17 cellular contexts compared by ENCODE assay signal in genomic region chrX:17848545-17849265, GRCh38. TPM values are rescaled to one million over a fixed set of nuclear protein-coding genes. Genes with fewer than 3 reads are reported as not detected.
A peak's percentile ranks its signal among the peaks of the same experiment; 100 is the strongest.
DNase-seq lines count a peak whose midpoint lies in the region; TF ChIP-seq lines count a peak whose summit lies in the region.
"Had no signal": no experiment of that assay in that cellular context is flagged by ENCODE, and none has a peak within 500 bp of the region (broad histone marks: within the 10 kb centered on the region; RNA-seq: fewer than 3 reads in every experiment).

No MANE protein-coding gene starts in this region.

- H3K27me3 Mint-ChIP-seq in activated naive CD4-positive, alpha-beta T cell treated with anti-CD3 and anti-CD28 coated beads, Interleukin-2, amount 50 U/mL, for 24 hours: no peaks in the 10 kb centered on the region
- no peaks in the 10 kb centered on the region for H3K27me3 Mint-ChIP-seq in activated naive CD8-positive, alpha-beta T cell treated with anti-CD3 and anti-CD28 coated beads for 36 hours
- peaks cover 4% of the 10 kb centered on the region for H3K27me3 Mint-ChIP-seq in stimulated activated naive CD8-positive, alpha-beta T cell treated with anti-CD3 and anti-CD28 coated beads, Interleukin-15, Interleukin-2, amounts not matched to agents 100 ng/mL and 50 ng/mL, for 24 hours
- H3K27me3 Mint-ChIP-seq in T-helper 2 cell treated with Interferon-gamma antibody and Interleukin-4, amounts not matched to agents 5 μg/mL and 100 μg/mL, for 36 hours (ENCODE audit: low read depth): no peaks in the 10 kb centered on the region
- H3K27me3 Mint-ChIP-seq: B cell had no signal

- H3K27ac Mint-ChIP-seq in activated naive CD4-positive, alpha-beta T cell treated with anti-CD3 and anti-CD28 coated beads, Interleukin-2, amount 50 U/mL, for 24 hours: peak overlapping the region; percentile 94
- H3K27ac Mint-ChIP-seq in activated naive CD8-positive, alpha-beta T cell treated with anti-CD3 and anti-CD28 coated beads for 36 hours: peak overlapping the region; percentile 83
- peak overlapping the region; percentile 67 for H3K27ac Mint-ChIP-seq in stimulated activated naive CD8-positive, alpha-beta T cell treated with anti-CD3 and anti-CD28 coated beads, Interleukin-15, Interleukin-2, amounts not matched to agents 100 ng/mL and 50 ng/mL, for 24 hours
- no peak overlapping the region for H3K27ac Mint-ChIP-seq in T-helper 2 cell treated with Interferon-gamma antibody and Interleukin-4, amounts not matched to agents 5 μg/mL and 100 μg/mL, for 36 hours
- H3K27ac Mint-ChIP-seq: B cell; CD4-positive, CD25-positive, alpha-beta regulatory T cell had no signal

- no peaks in the 10 kb centered on the region for H3K9me3 Mint-ChIP-seq in activated naive CD4-positive, alpha-beta T cell treated with anti-CD3 and anti-CD28 coated beads, Interleukin-2, amount 50 U/mL, for 24 hours
- H3K9me3 Mint-ChIP-seq in activated naive CD8-positive, alpha-beta T cell treated with anti-CD3 and anti-CD28 coated beads for 36 hours: no peaks in the 10 kb centered on the region
- no peaks in the 10 kb centered on the region for H3K9me3 Mint-ChIP-seq in stimulated activated naive CD8-positive, alpha-beta T cell treated with anti-CD3 and anti-CD28 coated beads, Interleukin-15, Interleukin-2, amounts not matched to agents 100 ng/mL and 50 ng/mL, for 24 hours
- no peaks in the 10 kb centered on the region for H3K9me3 Mint-ChIP-seq in T-helper 2 cell treated with Interferon-gamma antibody and Interleukin-4, amounts not matched to agents 5 μg/mL and 100 μg/mL, for 36 hours
- H3K9me3 Mint-ChIP-seq: CD4-positive, CD25-positive, alpha-beta regulatory T cell had no signal

- WGBS in suprapubic skin: 59% methylated on average over 7 of the region's 7 CpGs

- H3K36me3 ChIP-seq in suprapubic skin: no peaks in the 10 kb centered on the region

- TF ChIP-seq EP300 in suprapubic skin (IDR thresholded peaks at IDR 0.05): no peak

- TF ChIP-seq POLR2A in suprapubic skin (IDR thresholded peaks at IDR 0.05): no peak

- no peak overlapping the region for H3K4me3 Mint-ChIP-seq in activated naive CD4-positive, alpha-beta T cell treated with anti-CD3 and anti-CD28 coated beads, Interleukin-2, amount 50 U/mL, for 24 hours
- no peak overlapping the region for H3K4me3 Mint-ChIP-seq in activated naive CD8-positive, alpha-beta T cell treated with anti-CD3 and anti-CD28 coated beads for 36 hours
- no peak overlapping the region for H3K4me3 Mint-ChIP-seq in stimulated activated naive CD8-positive, alpha-beta T cell treated with anti-CD3 and anti-CD28 coated beads, Interleukin-15, Interleukin-2, amounts not matched to agents 100 ng/mL and 50 ng/mL, for 24 hours
- no peak overlapping the region for H3K4me3 Mint-ChIP-seq in T-helper 2 cell treated with Interferon-gamma antibody and Interleukin-4, amounts not matched to agents 5 μg/mL and 100 μg/mL, for 36 hours
- H3K4me3 Mint-ChIP-seq: B cell; CD4-positive, CD25-positive, alpha-beta regulatory T cell had no signal

- peaks cover 5% of the 10 kb centered on the region for H3K4me1 ChIP-seq in suprapubic skin

- H3K27ac ChIP-seq in suprapubic skin: no peak overlapping the region

- TF ChIP-seq CTCF in suprapubic skin (IDR thresholded peaks at IDR 0.05): no peak

- no peaks in the 10 kb centered on the region for H3K9me3 ChIP-seq in suprapubic skin

- no peaks in the 10 kb centered on the region for H3K36me3 Mint-ChIP-seq in activated naive CD4-positive, alpha-beta T cell treated with anti-CD3 and anti-CD28 coated beads, Interleukin-2, amount 50 U/mL, for 24 hours
- H3K36me3 Mint-ChIP-seq in activated naive CD8-positive, alpha-beta T cell treated with anti-CD3 and anti-CD28 coated beads for 36 hours: no peaks in the 10 kb centered on the region
- no peaks in the 10 kb centered on the region for H3K36me3 Mint-ChIP-seq in stimulated activated naive CD8-positive, alpha-beta T cell treated with anti-CD3 and anti-CD28 coated beads, Interleukin-15, Interleukin-2, amounts not matched to agents 100 ng/mL and 50 ng/mL, for 24 hours (ENCODE audit: low read depth)
- no peaks in the 10 kb centered on the region for H3K36me3 Mint-ChIP-seq in T-helper 2 cell treated with Interferon-gamma antibody and Interleukin-4, amounts not matched to agents 5 μg/mL and 100 μg/mL, for 36 hours (ENCODE audit: low read depth)
- H3K36me3 Mint-ChIP-seq: CD4-positive, CD25-positive, alpha-beta regulatory T cell had no signal

- no peaks in the 10 kb centered on the region for H3K27me3 ChIP-seq in suprapubic skin

- no peak for DNase-seq in activated naive CD4-positive, alpha-beta T cell treated with Interleukin-2 at 50 U/mL for 16 hours
- peak; percentile 5 for DNase-seq in NCI-H69 (lab: John Stamatoyannopoulos, UW)
- no peak for DNase-seq in activated naive CD8-positive, alpha-beta T cell treated with anti-CD3 and anti-CD28 coated beads for 36 hours
- DNase-seq in T-helper 2 cell treated with Interferon-gamma antibody and Interleukin-4, amounts not matched to agents 5 μg/mL and 100 μg/mL, for 36 hours (ENCODE audit: low spot score): no peak
- DNase-seq in suprapubic skin (ENCODE audit: low spot score in 2 of 2): no peak
- DNase-seq: CD4-positive, CD25-positive, alpha-beta regulatory T cell; DMS53; H7; KBM-7; NCI-H1436 treated with DMSO at 0.1 percent for 48 hours; NCI-H2029 treated with DMSO at 0.1 percent for 48 hours; NCI-H2171 treated with DMSO at 0.1 percent for 48 hours; NCI-H446 treated with DMSO at 0.1 percent for 48 hours; NCI-H748 treated with DMSO at 0.1 percent for 48 hours had no signal

- peaks cover 7% of the 10 kb centered on the region for H3K4me1 Mint-ChIP-seq in activated naive CD4-positive, alpha-beta T cell treated with anti-CD3 and anti-CD28 coated beads, Interleukin-2, amount 50 U/mL, for 24 hours
- H3K4me1 Mint-ChIP-seq in activated naive CD8-positive, alpha-beta T cell treated with anti-CD3 and anti-CD28 coated beads for 36 hours: peaks cover 16% of the 10 kb centered on the region
- H3K4me1 Mint-ChIP-seq in stimulated activated naive CD8-positive, alpha-beta T cell treated with anti-CD3 and anti-CD28 coated beads, Interleukin-15, Interleukin-2, amounts not matched to agents 100 ng/mL and 50 ng/mL, for 24 hours (ENCODE audit: low read depth): peaks cover 16% of the 10 kb centered on the region
- H3K4me1 Mint-ChIP-seq in T-helper 2 cell treated with Interferon-gamma antibody and Interleukin-4, amounts not matched to agents 5 μg/mL and 100 μg/mL, for 36 hours (ENCODE audit: low read depth): no peaks in the 10 kb centered on the region
- H3K4me1 Mint-ChIP-seq: B cell; CD4-positive, CD25-positive, alpha-beta regulatory T cell had no signal

- no peak overlapping the region for H3K4me3 ChIP-seq in suprapubic skin

RNA-seq across cellular contexts. Expression of gene RAI2, which starts 12.4 kb away (rescaled TPM):
- total RNA-seq in activated naive CD8-positive, alpha-beta T cell treated with anti-CD3 and anti-CD28 coated beads for 36 hours: under 1 TPM; 0.60 to 0.98 TPM
- total RNA-seq in suprapubic skin: 10 to 100 TPM in 1 of 4 donors, 1 to 10 TPM in 3; 4.4 to 11.2 (median 6.5) TPM
- total RNA-seq: B cell had no signal
